ENCODE assay signal across 20 cellular contexts in the genomic region with DNA sequence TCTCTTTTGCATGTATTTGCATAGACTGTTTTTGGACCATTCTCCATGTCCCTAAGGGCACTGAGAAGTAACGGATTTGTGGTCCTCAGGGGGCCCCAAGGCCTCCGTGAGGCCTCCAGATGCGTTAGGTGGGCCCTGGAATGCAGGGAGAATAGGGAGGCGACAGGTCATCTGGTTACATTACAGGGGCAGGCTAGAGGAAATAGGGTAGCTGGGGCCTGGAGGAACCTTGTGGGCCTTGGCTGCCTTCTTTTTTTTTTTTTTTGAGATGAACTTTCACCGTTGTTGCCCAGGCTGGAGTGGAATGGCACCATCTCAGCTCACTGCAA. TPM values are rescaled to one million over a fixed set of nuclear protein-coding genes. Genes with fewer than 3 reads are reported as not detected.
DNase-seq lines count a peak whose midpoint lies in the region; ATAC-seq and TF ChIP-seq lines count a peak whose summit lies in the region.
"Had no signal": no experiment of that assay in that cellular context is flagged by ENCODE, and none has a peak within 500 bp of the region (broad histone marks: within the 10 kb centered on the region; RNA-seq: fewer than 3 reads in every experiment).

No MANE protein-coding gene starts in this region.

- DNase-seq in Calu3 = no peak
- no peak for DNase-seq in naive B cell
- no peak for DNase-seq in sciatic nerve (ENCODE audit: low spot score)
- no peak for DNase-seq in H7
- DNase-seq in aorta = no peak
- DNase-seq: activated CD8-positive, alpha-beta memory T cell treated with anti-CD3 and anti-CD28 coated beads for 24 hours; activated effector memory CD4-positive, alpha-beta T cell treated with Interleukin-2 at 50 U/mL for 16 hours; body of pancreas; erythroblast; HFFc6; lower lobe of right lung; MG63; NCI-H1930; NCI-H510A treated with DMSO at 0.1 percent for 48 hours; stimulated activated CD4-positive, alpha-beta T cell treated with anti-CD3 and anti-CD28 coated beads, Interleukin-1b, Interleukin-23, amount 100 ng/mL, for 48 hours had no signal

- BruUV-seq in Calu3 (replicated peaks; lab: Mats Ljungman, UMichigan) = no TSS peak

- 94% methylated on average over 5 of the region's 5 CpGs for WGBS in aorta, 2 donors

- H3K4me1 Mint-ChIP-seq in Calu3 (ENCODE audit: low read depth, unreplicated experiment) = peaks cover 60% of the 10 kb centered on the region
- peaks cover 35% of the 10 kb centered on the region for H3K4me1 Mint-ChIP-seq in activated T-helper 17 cell treated with anti-CD3 and anti-CD28 coated beads, Interleukin-2, amount 50 U/mL, for 72 hours
- H3K4me1 Mint-ChIP-seq in naive B cell = peaks cover 43 to 61% (median 57%) of the 10 kb centered on the region in 3 donors

- H3K4me3 Mint-ChIP-seq in Calu3 (ENCODE audit: low read depth, unreplicated experiment) (no peak overlapping the region), naive B cell (peak overlapping the region in 4 of 8 donors; percentile 28 to 79 (median 48))
- peak overlapping the region; percentile 70 for H3K4me3 Mint-ChIP-seq in activated T-helper 17 cell treated with anti-CD3 and anti-CD28 coated beads, Interleukin-2, amount 50 U/mL, for 72 hours
- H3K4me3 Mint-ChIP-seq: HFFc6, neural crest cell had no signal

- H3K4me3 ChIP-seq in BLaER1 (peak overlapping the region; percentile 72), H7 (ENCODE audit: insufficient read depth, low read depth, low read length) (no peak overlapping the region), aorta (ENCODE audit: low read length in 2 of 2) (no peak overlapping the region)
- H3K4me3 ChIP-seq: body of pancreas, lower lobe of right lung, MG63, suprapubic skin had no signal

- ATAC-seq in activated T-helper 17 cell treated with anti-CD3 and anti-CD28 coated beads, Interleukin-2, amount 50 U/mL, for 72 hours (replicated peaks) = no peak
- ATAC-seq in naive B cell (ENCODE audit: low read depth in 2 of 2) = no peak
- no peak for ATAC-seq in sciatic nerve
- no peak for ATAC-seq in HG02642 (IDR thresholded peaks at IDR 0.05; ENCODE audit: poor library complexity, unreplicated experiment)
- ATAC-seq in aorta (ENCODE audit: low FRiP score) = no peak
- ATAC-seq: body of pancreas, lower lobe of right lung had no signal

- H3K9me3 ChIP-seq in BLaER1 (no peaks in the 10 kb centered on the region), aorta (ENCODE audit: control insufficient read depth, low read length) (no peaks in the 10 kb centered on the region)
- H3K9me3 ChIP-seq: body of pancreas, lower lobe of right lung, MG63, suprapubic skin had no signal

- H3K4me1 ChIP-seq in BLaER1 (peaks cover 100% of the 10 kb centered on the region), aorta (ENCODE audit: control insufficient read depth in 1 of 2, insufficient read depth in 2 of 2, low read length in 2 of 2) (no peaks in the 10 kb centered on the region)

- peak overlapping the region; percentile 98 for H3K4me2 ChIP-seq in BLaER1

- H3K9ac ChIP-seq in BLaER1 = peak overlapping the region; percentile 84

- peaks cover 29% of the 10 kb centered on the region for H4K20me1 ChIP-seq in BLaER1

- H3K27me3 ChIP-seq in BLaER1 = no peaks in the 10 kb centered on the region
- H3K27me3 ChIP-seq in H7 (ENCODE audit: control insufficient read depth, insufficient read depth, low read length) = no peaks in the 10 kb centered on the region
- H3K27me3 ChIP-seq in aorta (ENCODE audit: control insufficient read depth in 1 of 2, insufficient read depth in 2 of 2, low read length in 1 of 2) = no peaks in the 10 kb centered on the region
- H3K27me3 ChIP-seq: body of pancreas, MG63, suprapubic skin had no signal

- TF ChIP-seq CTCF in Calu3 (IDR thresholded peaks at IDR 0.05; ENCODE audit: unreplicated experiment) = no peak

- H3K9me3 Mint-ChIP-seq in Calu3 (ENCODE audit: low read depth, unreplicated experiment) (no peaks in the 10 kb centered on the region), naive B cell (peaks cover 0 to 1% (median 0%) of the 10 kb centered on the region in 7 donors)
- H3K9me3 Mint-ChIP-seq in activated T-helper 17 cell treated with anti-CD3 and anti-CD28 coated beads, Interleukin-2, amount 50 U/mL, for 72 hours = no peaks in the 10 kb centered on the region
- H3K9me3 Mint-ChIP-seq: HFFc6, neural crest cell had no signal

- H3K27ac Mint-ChIP-seq in Calu3 (ENCODE audit: unreplicated experiment) = peak overlapping the region; percentile 67
- peak overlapping the region; percentile 86 for H3K27ac Mint-ChIP-seq in activated T-helper 17 cell treated with anti-CD3 and anti-CD28 coated beads, Interleukin-2, amount 50 U/mL, for 72 hours
- H3K27ac Mint-ChIP-seq in naive B cell = peak overlapping the region in 5 of 6 donors; percentile 47 to 97 (median 94)
- H3K27ac Mint-ChIP-seq: HFFc6 had no signal

- intact Hi-C loops in Calu3 (cut with micrococcal nuclease; ENCODE audit: unreplicated experiment) (no loop called here), sciatic nerve (cut with DNase I) (no loop called here), aorta (cut with DNase I) (no loop called here)

- H3K36me3 ChIP-seq in BLaER1 (peaks cover 22% of the 10 kb centered on the region; the same call in 1 of the 2 replicates), H7 (replicated peaks; ENCODE audit: control insufficient read depth, insufficient read depth, low read length) (no peaks in the 10 kb centered on the region), aorta (ENCODE audit: control insufficient read depth in 1 of 2, insufficient read depth in 2 of 2, low read length in 1 of 2) (no peaks in the 10 kb centered on the region)
- H3K36me3 ChIP-seq: lower lobe of right lung, MG63, suprapubic skin had no signal

- H3K27me3 Mint-ChIP-seq in Calu3 (ENCODE audit: unreplicated experiment) (no peaks in the 10 kb centered on the region), naive B cell (no peaks in the 10 kb centered on the region)
- no peaks in the 10 kb centered on the region for H3K27me3 Mint-ChIP-seq in activated T-helper 17 cell treated with anti-CD3 and anti-CD28 coated beads, Interleukin-2, amount 50 U/mL, for 72 hours

- CTCF ChIA-PET in Calu3 (lab: Charles Lee) = no interaction called here

- H3K27ac ChIP-seq in BLaER1 = peak overlapping the region; percentile 89
- H3K27ac ChIP-seq in aorta (ENCODE audit: low read depth in 1 of 2, low read length in 2 of 2) = no peak overlapping the region
- H3K27ac ChIP-seq: body of pancreas, lower lobe of right lung, suprapubic skin had no signal

- peaks cover 29% of the 10 kb centered on the region for H3K36me3 Mint-ChIP-seq in Calu3 (ENCODE audit: insufficient read depth, unreplicated experiment)
- H3K36me3 Mint-ChIP-seq in activated T-helper 17 cell treated with anti-CD3 and anti-CD28 coated beads, Interleukin-2, amount 50 U/mL, for 72 hours (ENCODE audit: low read depth) = peaks cover 5% of the 10 kb centered on the region
- H3K36me3 Mint-ChIP-seq in naive B cell = peaks cover 0 to 7% of the 10 kb centered on the region in 2 donors

RNA-seq across cellular contexts. Expression of gene ZFP36L2, which starts 28.9 kb away (rescaled TPM):
- total RNA-seq in Calu3 (2022) = 90.7 and 120 TPM in 2 replicates
- 100 to 1,000 TPM in 1 of 2 donors, 10 to 100 TPM in 1; 57.8 to 185 TPM for total RNA-seq in activated T-helper 17 cell treated with anti-CD3 and anti-CD28 coated beads, Interleukin-2, amount 50 U/mL, for 72 hours
- polyA plus RNA-seq in naive B cell (ENCODE audit: low read depth in 6 of 6) = 100 to 1,000 TPM; 125 to 367 (median 188) TPM
- total RNA-seq in sciatic nerve = 172 TPM
- total RNA-seq in H7 (2014; rRNA removed; shearing (Covaris generic)) = 9.5 and 12.0 TPM in 2 replicates
- 100 to 1,000 TPM; 180 to 231 TPM for total RNA-seq in aorta
- polyA plus RNA-seq in aorta = 100 to 1,000 TPM in 1 of 2 donors, 10 to 100 TPM in 1; 71.9 to 118 TPM
